In genomic region chr17:1123397-1124237, GRCh38 we compare ENCODE assay signal across 11 cellular contexts. TPM values are rescaled to one million over a fixed set of nuclear protein-coding genes. Genes with fewer than 3 reads are reported as not detected.
DNase-seq lines count a peak whose midpoint lies in the region; ATAC-seq and TF ChIP-seq lines count a peak whose summit lies in the region.
"Had no signal": no experiment of that assay in that cellular context is flagged by ENCODE, and none has a peak within 500 bp of the region (broad histone marks: within the 10 kb centered on the region; RNA-seq: fewer than 3 reads in every experiment).

No MANE protein-coding gene starts in this region.

- no peak overlapping the region for H2BK120ac ChIP-seq in H9 (ENCODE audit: low read depth, low read length, poor library complexity, severe bottlenecking)

- H2BK12ac ChIP-seq in H9 (ENCODE audit: insufficient read length, low read depth, low read length): no peak overlapping the region

- no peak overlapping the region; a peak in 1 of 7 replicates for H3K27ac Mint-ChIP-seq in H9
- no peak overlapping the region for H3K27ac Mint-ChIP-seq in Calu3 (ENCODE audit: unreplicated experiment)
- H3K27ac Mint-ChIP-seq: stimulated activated naive CD8-positive, alpha-beta T cell treated with anti-CD3 and anti-CD28 coated beads, Interleukin-15, Interleukin-2, amounts not matched to agents 100 ng/mL and 50 ng/mL, for 24 hours had no signal

- no peaks in the 10 kb centered on the region for H3K79me2 ChIP-seq in H9 (ENCODE audit: insufficient read depth, low read length)

- H3K27me3 Mint-ChIP-seq in H9 (ENCODE audit: low read depth): peaks cover 19% of the 10 kb centered on the region
- H3K27me3 Mint-ChIP-seq in Calu3 (ENCODE audit: unreplicated experiment): no peaks in the 10 kb centered on the region
- H3K27me3 Mint-ChIP-seq: naive B cell; stimulated activated naive CD8-positive, alpha-beta T cell treated with anti-CD3 and anti-CD28 coated beads, Interleukin-15, Interleukin-2, amounts not matched to agents 100 ng/mL and 50 ng/mL, for 24 hours had no signal

- TF ChIP-seq CTCF in left ventricle myocardium inferior (IDR thresholded peaks at IDR 0.05; ENCODE audit: borderline replicate concordance) (no peak), H9 (conservative IDR thresholded peaks at IDR 0.05) (no peak), Calu3 (IDR thresholded peaks at IDR 0.05; ENCODE audit: unreplicated experiment) (no peak)

- H3K4me1 Mint-ChIP-seq in H9 (peaks cover 0 to 18% of the 10 kb centered on the region in 2 experiments; a peak in 3 of 4 replicates), Calu3 (ENCODE audit: low read depth, unreplicated experiment) (no peaks in the 10 kb centered on the region)

- H3K27me3 ChIP-seq in left ventricle myocardium inferior (ENCODE audit: low read depth) (no peaks in the 10 kb centered on the region), layer of hippocampus (ENCODE audit: control insufficient read depth, insufficient read depth, low read length) (no peaks in the 10 kb centered on the region), H9 (ENCODE audit: insufficient read depth, low read length) (no peaks in the 10 kb centered on the region)

- H3K4me1 ChIP-seq in left ventricle myocardium inferior: peaks cover 56% of the 10 kb centered on the region
- H3K4me1 ChIP-seq in H9 (ENCODE audit: insufficient read depth, low read length): no peaks in the 10 kb centered on the region

- CTCF ChIA-PET in Calu3 (lab: Charles Lee): interaction anchor here (1.5 to 2.7 kb wide), 2 partner anchors 24 to 63 kb away, joined by 9 to 17 read pairs; no protein-coding TSS in a partner anchor

- no peak overlapping the region for H2BK15ac ChIP-seq in H9 (ENCODE audit: low read depth, low read length)

- H2AK5ac ChIP-seq in H9 (ENCODE audit: insufficient read length, low read length): no peak overlapping the region

- H3K79me1 ChIP-seq in H9 (ENCODE audit: insufficient read depth, low read depth, low read length, poor library complexity, severe bottlenecking): no peaks in the 10 kb centered on the region

- peaks cover 6% of the 10 kb centered on the region for H3K36me3 ChIP-seq in left ventricle myocardium inferior

- no peak overlapping the region for H3K4ac ChIP-seq in H9 (ENCODE audit: low read depth, low read length)

- H2BK5ac ChIP-seq in H9 (ENCODE audit: insufficient read length, low read length): no peak overlapping the region

- BruUV-seq in Calu3 (replicated peaks; lab: Mats Ljungman, UMichigan): no TSS peak

- ATAC-seq in left ventricle myocardium superior (no peak), HG02970 (IDR thresholded peaks at IDR 0.05; ENCODE audit: low FRiP score, unreplicated experiment) (no peak)

- H3K4me3 ChIP-seq in left ventricle myocardium inferior: no peak overlapping the region

- DNase-seq in left ventricle myocardium inferior (no peak), left ventricle myocardium superior (no peak), RPMI8226 (peak; percentile 35), H9 (no peak), NCI-H774 (lab: John Stamatoyannopoulos, UW) (no peak), Calu3 (no peak)
- DNase-seq: NCI-H1048 had no signal

- no peak overlapping the region for H2BK20ac ChIP-seq in H9 (ENCODE audit: low read depth, low read length, poor library complexity, severe bottlenecking)

- H4K91ac ChIP-seq in H9 (ENCODE audit: insufficient read length, low read depth, low read length): no peak overlapping the region

- no peak overlapping the region for H2AFZ ChIP-seq in H9 (ENCODE audit: low read length)

- WGBS in H9 (ENCODE audit: extremely low coverage, insufficient read length, low lambda C conversion rate): no CpG with 5 or more reads among the region's 39 CpGs

- H3K14ac ChIP-seq in H9 (ENCODE audit: insufficient read depth, low read length): no peak overlapping the region

- no peaks in the 10 kb centered on the region for H3K23me2 ChIP-seq in H9 (ENCODE audit: insufficient read length, low read depth, low read length, poor library complexity, severe bottlenecking)

- H3K23ac ChIP-seq in H9 (ENCODE audit: insufficient read length, low read depth, low read length): no peak overlapping the region

- H3T11ph ChIP-seq in H9 (ENCODE audit: low read length): no peak overlapping the region

- peaks cover 0 to 12% (median 3%) of the 10 kb centered on the region in 3 experiments; a peak in 4 of 7 replicates for H3K36me3 Mint-ChIP-seq in H9 (ENCODE audit: insufficient read depth in 1 of 3, low read depth in 3 of 3)
- no peaks in the 10 kb centered on the region for H3K36me3 Mint-ChIP-seq in Calu3 (ENCODE audit: insufficient read depth, unreplicated experiment)

- no peak overlapping the region for H3K56ac ChIP-seq in H9 (ENCODE audit: insufficient read length, low read depth, low read length)

- no peaks in the 10 kb centered on the region for H4K20me1 ChIP-seq in H9 (ENCODE audit: control insufficient read depth, insufficient read depth, insufficient read length)

- peaks cover 3% of the 10 kb centered on the region in 2 experiments; a peak in 4 of 5 replicates for H3K9me3 Mint-ChIP-seq in H9
- H3K9me3 Mint-ChIP-seq in Calu3 (ENCODE audit: low read depth, unreplicated experiment): no peaks in the 10 kb centered on the region
- H3K9me3 Mint-ChIP-seq: stimulated activated naive CD8-positive, alpha-beta T cell treated with anti-CD3 and anti-CD28 coated beads, Interleukin-15, Interleukin-2, amounts not matched to agents 100 ng/mL and 50 ng/mL, for 24 hours had no signal

- no peak overlapping the region for H3K4me2 ChIP-seq in H9 (ENCODE audit: insufficient read depth, insufficient read length, low read length)

- H3K9me3 ChIP-seq in left ventricle myocardium inferior (replicated peaks): no peaks in the 10 kb centered on the region
- H3K9me3 ChIP-seq in H9 (ENCODE audit: control insufficient read depth, low read depth, low read length): no peaks in the 10 kb centered on the region

- H3K4me3 Mint-ChIP-seq in H9 (no peak overlapping the region), Calu3 (ENCODE audit: low read depth, unreplicated experiment) (no peak overlapping the region)
- H3K4me3 Mint-ChIP-seq: stimulated activated naive CD8-positive, alpha-beta T cell treated with anti-CD3 and anti-CD28 coated beads, Interleukin-15, Interleukin-2, amounts not matched to agents 100 ng/mL and 50 ng/mL, for 24 hours had no signal

- no peak overlapping the region for H4K8ac ChIP-seq in H9 (replicated peaks; ENCODE audit: insufficient read length, low read depth, low read length)

- H3K27ac ChIP-seq in left ventricle myocardium inferior (replicated peaks) (peak overlapping the region; percentile 80), layer of hippocampus (ENCODE audit: low read depth, low read length) (peak overlapping the region; percentile 60), H9 (ENCODE audit: insufficient read length, low read depth, low read length) (no peak overlapping the region)

- no peak overlapping the region for H4K5ac ChIP-seq in H9 (ENCODE audit: insufficient read length, low read depth, low read length)

- intact Hi-C loops in left ventricle myocardium inferior (cut with micrococcal nuclease) (loop anchor here (2.0 kb wide), 1 partner anchor 63 kb away; no protein-coding TSS in a partner anchor), left ventricle myocardium superior (cut with micrococcal nuclease) (loop anchor here (5.0 kb wide), 1 partner anchor 64 kb away; no protein-coding TSS in a partner anchor), Calu3 (cut with micrococcal nuclease; ENCODE audit: unreplicated experiment) (loop anchor here (10.0 kb wide), 2 partner anchors 61 to 211 kb away; no protein-coding TSS in a partner anchor)

- H3K18ac ChIP-seq in H9 (ENCODE audit: insufficient read length, low read depth, low read length): no peak overlapping the region

- no peak overlapping the region for H3K9ac ChIP-seq in H9 (ENCODE audit: extremely low read depth, insufficient read length, low read length)

RNA-seq across cellular contexts. Expression of gene ABR, which starts 56.2 kb away (rescaled TPM):
- total RNA-seq in left ventricle myocardium inferior (170 TPM), left ventricle myocardium superior (167 TPM), H9 (2021) (31.3 and 34.7 TPM in 2 replicates), Calu3 (2022) (76.3 and 92.7 TPM in 2 replicates)
